ENCODE assay signal across 8 cellular contexts in the genomic region with DNA sequence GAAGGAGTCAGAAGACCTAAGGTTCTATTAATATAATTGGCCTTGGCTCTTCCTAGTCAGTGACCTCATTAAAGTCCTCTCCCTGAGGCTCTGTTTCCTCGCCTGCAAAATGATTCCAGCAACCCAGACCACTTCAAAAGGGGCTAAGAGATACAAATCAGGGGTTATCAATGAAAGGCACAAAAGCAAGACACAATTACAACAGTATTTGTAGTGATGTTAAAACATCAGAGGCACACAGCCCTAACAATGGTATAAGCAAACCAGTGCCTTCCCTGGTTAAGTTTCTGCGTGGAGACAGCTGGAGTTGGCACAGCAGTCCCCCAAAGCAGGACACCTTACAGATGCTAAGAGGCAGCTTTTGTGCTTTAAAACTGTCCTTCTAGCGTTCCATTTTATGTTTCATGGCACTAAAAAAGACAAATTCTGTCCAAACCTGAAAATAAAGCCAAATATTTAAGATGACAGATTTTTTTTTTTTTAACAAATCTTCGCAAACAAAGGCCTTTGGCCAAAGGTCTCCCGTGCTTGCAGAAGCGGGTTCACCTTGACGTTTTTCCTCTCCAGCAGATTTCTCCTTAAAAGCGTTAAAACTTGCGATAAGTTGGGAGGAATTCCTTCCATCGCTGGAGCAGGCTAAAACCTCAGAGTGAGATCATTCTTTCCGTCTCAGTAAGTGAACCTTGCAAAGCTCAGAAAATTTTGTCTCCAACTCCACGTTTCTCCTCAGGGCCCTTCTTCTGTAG. TPM values are rescaled to one million over a fixed set of nuclear protein-coding genes. Genes with fewer than 3 reads are reported as not detected.
DNase-seq lines count a peak whose midpoint lies in the region; FAIRE-seq and TF ChIP-seq lines count a peak whose summit lies in the region.

No MANE protein-coding gene starts in this region.

- peaks cover 22% of the 10 kb centered on the region for H3K36me3 Mint-ChIP-seq in activated CD4-positive, alpha-beta memory T cell treated with anti-CD3 and anti-CD28 coated beads for 36 hours

- H3K27ac Mint-ChIP-seq in activated CD4-positive, alpha-beta memory T cell treated with anti-CD3 and anti-CD28 coated beads for 36 hours: peak overlapping the region; percentile 93

- peak overlapping the region; percentile 93 for H3K4me3 Mint-ChIP-seq in activated CD4-positive, alpha-beta memory T cell treated with anti-CD3 and anti-CD28 coated beads for 36 hours

- CTCF ChIA-PET in activated CD4-positive, alpha-beta memory T cell treated with anti-CD3 and anti-CD28 coated beads for 36 hours (lab: Charles Lee): interaction anchor here (1.7 kb wide), 1 partner anchor 54 kb away, joined by 5 read pairs; no protein-coding TSS in a partner anchor

- peaks cover 17% of the 10 kb centered on the region for H3K4me1 ChIP-seq in HUES6 (ENCODE audit: control insufficient read depth, insufficient read depth, low read length)

- no peak for TF ChIP-seq CTCF in foreskin fibroblast (IDR thresholded peaks at IDR 0.05; ENCODE audit: low read depth, low read length)

- peak overlapping the region; percentile 88 for H3K27ac ChIP-seq in HUES6 (ENCODE audit: low read depth, low read length)

- H3K27me3 Mint-ChIP-seq in activated CD4-positive, alpha-beta memory T cell treated with anti-CD3 and anti-CD28 coated beads for 36 hours: no peaks in the 10 kb centered on the region

- H3K4me1 Mint-ChIP-seq in activated CD4-positive, alpha-beta memory T cell treated with anti-CD3 and anti-CD28 coated beads for 36 hours (ENCODE audit: low read depth): peaks cover 34% of the 10 kb centered on the region

- H3K36me3 ChIP-seq in HUES6 (ENCODE audit: control insufficient read depth, insufficient read depth, low read length): no peaks in the 10 kb centered on the region

- H3K9me3 ChIP-seq in HUES6 (ENCODE audit: control insufficient read depth, insufficient read depth, low read depth, low read length): peaks cover 20% of the 10 kb centered on the region

- no peaks in the 10 kb centered on the region for H3K9me3 Mint-ChIP-seq in activated CD4-positive, alpha-beta memory T cell treated with anti-CD3 and anti-CD28 coated beads for 36 hours

- POLR2A ChIA-PET in activated CD4-positive, alpha-beta memory T cell treated with anti-CD3 and anti-CD28 coated beads for 36 hours (lab: Charles Lee): interaction anchor here (0.6 to 1.7 kb wide), 3 partner anchors 8 to 186 kb away, joined by 4 to 9 read pairs (median 6); a partner anchor contains a TSS

- no peaks in the 10 kb centered on the region for H3K27me3 ChIP-seq in HUES6 (ENCODE audit: control insufficient read depth, insufficient read depth, low read length)

- H3K9ac ChIP-seq in HUES6 (ENCODE audit: low read length): peak overlapping the region; percentile 97

- H3K4me3 ChIP-seq in HUES6 (ENCODE audit: low read depth, low read length): peak overlapping the region; percentile 76
- H3K4me3 ChIP-seq in foreskin fibroblast (ENCODE audit: low read depth in 1 of 2, low read length in 2 of 2): peak overlapping the region; percentile 60 to 79

- intact Hi-C loops in activated CD4-positive, alpha-beta memory T cell treated with anti-CD3 and anti-CD28 coated beads for 36 hours (cut with micrococcal nuclease): loop anchor here (2.0 to 10.0 kb wide), 5 partner anchors 34 to 488 kb away; a partner anchor contains a TSS

- DNase-seq in NCI-H1105 treated with DMSO at 0.1 percent for 48 hours (lab: John Stamatoyannopoulos, UW): peak; percentile 35
- DNase-seq in NCI-H1105 (lab: John Stamatoyannopoulos, UW): no peak
- DNase-seq in activated CD4-positive, alpha-beta memory T cell treated with anti-CD3 and anti-CD28 coated beads for 36 hours: no peak
- peak; percentile 19 to 50 for DNase-seq in foreskin fibroblast
- DNase-seq in occipital lobe (lab: John Stamatoyannopoulos, UW): peak; percentile 1
- DNase-seq in HTR-8/SVneo (ENCODE audit: insufficient read length, low spot score): no peak
- no peak for DNase-seq in NOMO-1 treated with DMSO at 0.1 percent for 48 hours (lab: John Stamatoyannopoulos, UW; ENCODE audit: unreplicated experiment)

- FAIRE-seq in HTR-8/SVneo (lab: Jason Lieb, UNC): no peak

RNA-seq across cellular contexts. Expression of a gene that starts 1.0 kb away (rescaled TPM):
- 10 to 100 TPM; 18.0 to 19.3 TPM for total RNA-seq in activated CD4-positive, alpha-beta memory T cell treated with anti-CD3 and anti-CD28 coated beads for 36 hours
- 159 TPM for total RNA-seq in occipital lobe

Comparison
In these comparisons a context has a peak if more than half of its experiments do, and no peak if none do; other contexts are left out.
1. DNase-seq: peak in NCI-H1105 treated with DMSO at 0.1 percent for 48 hours (single experiment), foreskin fibroblast (2 of 2) and occipital lobe (single experiment); none in NCI-H1105 (single experiment), activated CD4-positive, alpha-beta memory T cell treated with anti-CD3 and anti-CD28 coated beads for 36 hours (single experiment), HTR-8/SVneo (single experiment) and NOMO-1 treated with DMSO at 0.1 percent for 48 hours (single experiment).